6 cellular contexts compared by ENCODE assay signal in the genomic region with DNA sequence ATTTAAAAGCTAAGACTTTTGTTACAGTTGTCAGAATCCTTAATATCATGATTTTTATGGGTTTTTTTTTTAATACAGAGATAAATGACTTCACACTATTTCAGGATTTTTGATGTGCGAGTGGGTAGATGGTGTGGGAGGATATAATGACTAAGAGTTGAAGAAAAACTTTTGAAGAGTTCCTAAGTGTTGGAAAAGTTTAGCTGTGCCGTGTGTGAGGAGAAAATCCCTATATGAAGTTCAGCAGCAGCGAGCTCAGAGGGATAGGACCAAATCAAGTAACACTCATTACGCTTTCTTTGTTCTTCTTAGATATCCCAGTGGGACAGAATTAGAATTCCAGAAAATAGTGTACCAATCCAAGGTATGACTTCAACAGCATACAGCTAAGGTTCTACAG.
"Had no signal": no experiment of that assay in that cellular context is flagged by ENCODE, and none has a peak within 500 bp of the region (broad histone marks: within the 10 kb centered on the region; RNA-seq: fewer than 3 reads in every experiment).

No MANE protein-coding gene starts in this region.

- ATAC-seq: HCT116, K562 had no signal

- DNase-seq: GM23248, GOT3, H7, IMR-90 had no signal
